3 cellular contexts compared by ENCODE assay signal in the genomic region with DNA sequence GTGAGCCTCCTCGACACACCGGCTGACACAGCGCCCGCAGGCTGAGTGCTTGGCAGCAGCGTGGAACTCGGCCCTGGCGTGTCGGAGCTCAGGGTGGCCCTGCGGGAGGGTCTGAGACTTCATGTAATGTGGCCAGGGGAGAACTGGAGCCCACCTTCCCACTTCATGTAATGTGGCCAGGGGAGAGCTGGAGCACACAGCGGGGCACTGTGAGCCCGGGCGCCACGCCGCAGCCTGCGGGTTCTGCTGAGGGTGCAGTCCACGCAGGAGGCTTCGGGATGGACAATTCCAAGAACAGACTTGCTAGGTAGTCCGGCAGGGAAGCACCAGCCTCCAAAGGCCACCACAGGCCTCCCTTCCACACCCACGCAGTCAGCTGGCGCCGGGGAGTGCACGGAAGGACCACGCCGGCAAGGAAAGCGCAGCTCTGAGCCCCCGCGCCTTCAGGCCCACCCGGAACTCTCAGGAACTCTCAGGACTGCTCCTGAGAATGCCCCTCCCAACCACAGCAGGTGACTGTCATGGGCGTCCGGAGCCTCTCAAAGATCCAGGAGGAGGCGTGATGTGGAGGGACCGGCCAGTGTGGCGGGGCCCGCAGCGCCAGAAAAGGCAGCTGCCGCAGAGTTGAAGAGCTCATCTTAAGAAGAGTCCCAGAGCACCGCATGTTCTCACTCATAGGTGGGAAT.
TF ChIP-seq lines count a peak whose summit lies in the region.

No MANE protein-coding gene starts in this region.

TF ChIP-seq in A549, 52 proteins besides CTCF, POLR2A, EP300 and RAD21:
- TF ChIP-seq SMC3 (IDR thresholded peaks at IDR 0.05) (no peak), EHF (CRISPR knock-in tag; IDR thresholded peaks at IDR 0.05) (no peak), POLR2AphosphoS2 (conservative IDR thresholded peaks at IDR 0.05; ENCODE audit: low read length) (no peak), HOXB5 (CRISPR knock-in tag; IDR thresholded peaks at IDR 0.05) (no peak), CBX2 (IDR thresholded peaks at IDR 0.05; ENCODE audit: borderline replicate concordance, low read depth) (no peak), ZSCAN20 (CRISPR knock-in tag; IDR thresholded peaks at IDR 0.05) (no peak), ZFP36 (IDR thresholded peaks at IDR 0.05; ENCODE audit: borderline replicate concordance, partially characterized antibody) (no peak), CEBPB (IDR thresholded peaks at IDR 0.05) (no peak), CHD4 (IDR thresholded peaks at IDR 0.05; ENCODE audit: borderline replicate concordance) (no peak), USF2 (IDR thresholded peaks at IDR 0.05) (no peak), MYC (IDR thresholded peaks at IDR 0.05; ENCODE audit: borderline replicate concordance, low read length) (no peak), SREBF2 (IDR thresholded peaks at IDR 0.05) (no peak)
- TF ChIP-seq, protein P1, sequence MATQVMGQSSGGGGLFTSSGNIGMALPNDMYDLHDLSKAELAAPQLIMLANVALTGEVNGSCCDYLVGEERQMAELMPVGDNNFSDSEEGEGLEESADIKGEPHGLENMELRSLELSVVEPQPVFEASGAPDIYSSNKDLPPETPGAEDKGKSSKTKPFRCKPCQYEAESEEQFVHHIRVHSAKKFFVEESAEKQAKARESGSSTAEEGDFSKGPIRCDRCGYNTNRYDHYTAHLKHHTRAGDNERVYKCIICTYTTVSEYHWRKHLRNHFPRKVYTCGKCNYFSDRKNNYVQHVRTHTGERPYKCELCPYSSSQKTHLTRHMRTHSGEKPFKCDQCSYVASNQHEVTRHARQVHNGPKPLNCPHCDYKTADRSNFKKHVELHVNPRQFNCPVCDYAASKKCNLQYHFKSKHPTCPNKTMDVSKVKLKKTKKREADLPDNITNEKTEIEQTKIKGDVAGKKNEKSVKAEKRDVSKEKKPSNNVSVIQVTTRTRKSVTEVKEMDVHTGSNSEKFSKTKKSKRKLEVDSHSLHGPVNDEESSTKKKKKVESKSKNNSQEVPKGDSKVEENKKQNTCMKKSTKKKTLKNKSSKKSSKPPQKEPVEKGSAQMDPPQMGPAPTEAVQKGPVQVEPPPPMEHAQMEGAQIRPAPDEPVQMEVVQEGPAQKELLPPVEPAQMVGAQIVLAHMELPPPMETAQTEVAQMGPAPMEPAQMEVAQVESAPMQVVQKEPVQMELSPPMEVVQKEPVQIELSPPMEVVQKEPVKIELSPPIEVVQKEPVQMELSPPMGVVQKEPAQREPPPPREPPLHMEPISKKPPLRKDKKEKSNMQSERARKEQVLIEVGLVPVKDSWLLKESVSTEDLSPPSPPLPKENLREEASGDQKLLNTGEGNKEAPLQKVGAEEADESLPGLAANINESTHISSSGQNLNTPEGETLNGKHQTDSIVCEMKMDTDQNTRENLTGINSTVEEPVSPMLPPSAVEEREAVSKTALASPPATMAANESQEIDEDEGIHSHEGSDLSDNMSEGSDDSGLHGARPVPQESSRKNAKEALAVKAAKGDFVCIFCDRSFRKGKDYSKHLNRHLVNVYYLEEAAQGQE (IDR thresholded peaks at IDR 0.05), result no peak
- TF ChIP-seq, protein P2, sequence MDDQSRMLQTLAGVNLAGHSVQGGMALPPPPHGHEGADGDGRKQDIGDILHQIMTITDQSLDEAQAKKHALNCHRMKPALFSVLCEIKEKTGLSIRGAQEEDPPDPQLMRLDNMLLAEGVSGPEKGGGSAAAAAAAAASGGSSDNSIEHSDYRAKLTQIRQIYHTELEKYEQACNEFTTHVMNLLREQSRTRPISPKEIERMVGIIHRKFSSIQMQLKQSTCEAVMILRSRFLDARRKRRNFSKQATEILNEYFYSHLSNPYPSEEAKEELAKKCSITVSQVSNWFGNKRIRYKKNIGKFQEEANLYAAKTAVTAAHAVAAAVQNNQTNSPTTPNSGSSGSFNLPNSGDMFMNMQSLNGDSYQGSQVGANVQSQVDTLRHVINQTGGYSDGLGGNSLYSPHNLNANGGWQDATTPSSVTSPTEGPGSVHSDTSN (IDR thresholded peaks at IDR 0.05), result no peak

TF ChIP-seq in GM23338, 12 proteins besides CTCF, POLR2A, EP300 and RAD21 (continues in another document):
- TF ChIP-seq ZNF114 (CRISPR knock-in tag; IDR thresholded peaks at IDR 0.05) (no peak), ZNF331 (CRISPR knock-in tag; IDR thresholded peaks at IDR 0.05; ENCODE audit: low read depth) (no peak), JUNB (IDR thresholded peaks at IDR 0.05; ENCODE audit: unreplicated experiment) (no peak), EZH2phosphoT487 (IDR thresholded peaks at IDR 0.05; ENCODE audit: unreplicated experiment) (no peak), CREB1 (CRISPR knock-in tag; IDR thresholded peaks at IDR 0.05; ENCODE audit: low read depth) (no peak), ETS1 (IDR thresholded peaks at IDR 0.05) (no peak), STAT1 (IDR thresholded peaks at IDR 0.05; ENCODE audit: unreplicated experiment) (no peak), NANOG (IDR thresholded peaks at IDR 0.05; ENCODE audit: borderline replicate concordance) (no peak), POLR2AphosphoS5 (IDR thresholded peaks at IDR 0.05; ENCODE audit: low read depth) (no peak)
- TF ChIP-seq, protein P1 (IDR thresholded peaks at IDR 0.05; ENCODE audit: unreplicated experiment), result no peak

TF ChIP-seq in K562, 482 proteins besides CTCF, POLR2A, EP300 and RAD21:
- TF ChIP-seq ZBTB7A (IDR thresholded peaks at IDR 0.05; ENCODE audit: borderline replicate concordance, control insufficient read depth, low read depth, low read length), result 0 out of 2 replicates have a peak, but pooled peaks have one; percentile 35
- no peak for TF ChIP-seq NEUROD1 (IDR thresholded peaks at IDR 0.05; ENCODE audit: borderline replicate concordance, low read depth, low read length, partially characterized antibody)
- TF ChIP-seq GTF3C2 (IDR thresholded peaks at IDR 0.05; ENCODE audit: borderline replicate concordance, extremely low read depth, insufficient read length), result no peak
- TF ChIP-seq TFAP4 (CRISPR knock-in tag; IDR thresholded peaks at IDR 0.05; ENCODE audit: borderline replicate concordance), result 0 out of 2 replicates have a peak, but pooled peaks have one; percentile 11
- peak; percentile 44 for TF ChIP-seq EGR1 (conservative IDR thresholded peaks at IDR 0.05)
